In the genomic region with DNA sequence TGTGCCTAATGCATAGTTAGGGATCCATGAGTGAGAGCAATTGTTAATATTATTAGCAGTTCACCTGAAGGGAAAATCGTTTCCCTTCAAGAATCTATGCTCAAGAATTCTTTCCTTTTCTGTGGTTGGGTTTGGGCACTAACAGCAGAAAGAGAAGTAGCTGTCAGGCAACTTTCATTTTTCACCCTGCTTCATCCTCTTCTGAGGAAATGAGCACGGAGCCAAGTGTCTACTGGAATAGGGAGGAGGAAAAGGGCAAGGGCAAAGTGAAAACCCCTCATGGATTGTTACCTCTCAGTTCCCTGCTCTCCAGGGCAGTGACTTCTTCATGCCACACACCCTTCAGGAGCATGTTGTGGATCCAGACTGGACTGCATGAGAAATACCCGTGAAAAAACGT, we compare ENCODE assay signal across 1 cellular context.
TF ChIP-seq lines count a peak whose summit lies in the region.

No MANE protein-coding gene starts in this region.

TF ChIP-seq in endothelial cell of umbilical vein, 7 proteins besides CTCF, POLR2A, EP300 and RAD21 (continued from another document):
- TF ChIP-seq GATA2 (IDR thresholded peaks at IDR 0.05; ENCODE audit: insufficient read depth, insufficient read length, low read depth, low read length) = no peak
